ENCODE assay signal across 22 cellular contexts in the genomic region with DNA sequence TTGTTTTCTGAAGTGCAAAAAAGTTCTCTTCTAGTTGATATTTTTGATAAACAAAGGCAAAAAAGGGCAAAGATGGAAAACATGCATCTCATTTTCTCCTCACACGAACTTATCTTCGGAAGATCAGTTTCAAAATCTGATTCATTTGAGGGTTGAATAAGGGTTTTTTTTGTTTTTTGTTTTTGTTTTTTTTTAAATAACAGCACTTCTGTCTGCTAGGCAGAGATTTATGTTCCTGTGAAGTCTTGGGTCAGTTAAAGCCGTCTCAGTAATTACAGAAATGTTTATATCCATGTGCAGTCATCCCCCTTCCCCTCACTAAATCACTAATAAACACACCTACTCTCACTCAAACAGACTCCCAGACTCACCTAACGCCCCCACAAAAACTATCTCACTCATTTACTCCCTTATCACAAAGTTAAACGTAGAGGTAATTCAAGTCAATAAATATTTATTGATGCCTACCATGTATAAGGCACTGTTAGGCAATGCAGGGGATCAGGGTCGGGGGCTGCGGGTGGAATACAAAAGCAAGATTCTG.
A peak's percentile ranks its signal among the peaks of the same experiment; 100 is the strongest.
DNase-seq lines count a peak whose midpoint lies in the region; ATAC-seq and TF ChIP-seq lines count a peak whose summit lies in the region.
"Had no signal": no experiment of that assay in that cellular context is flagged by ENCODE, and none has a peak within 500 bp of the region (broad histone marks: within the 10 kb centered on the region; RNA-seq: fewer than 3 reads in every experiment).

No MANE protein-coding gene starts in this region.

- H3K9me3 Mint-ChIP-seq in activated naive CD4-positive, alpha-beta T cell treated with anti-CD3 and anti-CD28 coated beads, Interleukin-2, amount 50 U/mL, for 24 hours, result no peaks in the 10 kb centered on the region
- H3K9me3 Mint-ChIP-seq in central memory CD8-positive, alpha-beta T cell, result no peaks in the 10 kb centered on the region
- no peaks in the 10 kb centered on the region for H3K9me3 Mint-ChIP-seq in osteocyte (ENCODE audit: unreplicated experiment)
- H3K9me3 Mint-ChIP-seq: activated B cell treated with CpG ODN at 0.5 μM for 24 hours; CD14-positive monocyte; memory B cell; stimulated activated effector memory CD8-positive, alpha-beta T cell treated with anti-CD3 and anti-CD28 coated beads, Interleukin-12 subunit alpha, Interleukin-12 subunit beta, amount 100 ng/mL, for 72 hours had no signal

- BruUV-seq in PC-3 (replicated peaks; lab: Mats Ljungman, UMichigan), result no TSS peak

- peak overlapping the region; percentile 79 for H3K27ac Mint-ChIP-seq in activated naive CD4-positive, alpha-beta T cell treated with anti-CD3 and anti-CD28 coated beads, Interleukin-2, amount 50 U/mL, for 24 hours
- peak overlapping the region; percentile 58 for H3K27ac Mint-ChIP-seq in central memory CD8-positive, alpha-beta T cell (ENCODE audit: low read depth)
- H3K27ac Mint-ChIP-seq in osteocyte (ENCODE audit: unreplicated experiment), result peak overlapping the region; percentile 88
- H3K27ac Mint-ChIP-seq: activated B cell treated with CpG ODN at 0.5 μM for 24 hours; memory B cell; stimulated activated effector memory CD8-positive, alpha-beta T cell treated with anti-CD3 and anti-CD28 coated beads, Interleukin-12 subunit alpha, Interleukin-12 subunit beta, amount 100 ng/mL, for 72 hours had no signal

- H2AFZ ChIP-seq in PC-3 (ENCODE audit: low read length), result 0 out of 2 replicates have a peak overlapping the region, but pooled peaks have one; percentile 3

- POLR2A ChIA-PET in PC-3 (lab: Charles Lee; ENCODE audit: unreplicated experiment), result no interaction called here

- intact Hi-C loops in PC-3 (cut with micrococcal nuclease), result loop anchor here (5.0 kb wide), 1 partner anchor 155 kb away; no protein-coding TSS in a partner anchor

- DNase-seq in activated naive CD4-positive, alpha-beta T cell treated with anti-CD3 and anti-CD28 coated beads, Interleukin-2, amount 50 U/mL, for 16 hours, result no peak
- DNase-seq in PC-3 (no peak), osteocyte (ENCODE audit: extremely low spot score, unreplicated experiment) (no peak), H7 (no peak), upper lobe of left lung (no peak)
- no peak for DNase-seq in central memory CD8-positive, alpha-beta T cell (ENCODE audit: low spot score in 2 of 2)
- DNase-seq: activated B cell treated with CpG ODN at 0.5 μM for 24 hours; activated gamma-delta T cell; dorsolateral prefrontal cortex; gastrocnemius medialis; GF-D8; KBM-7; naive thymus-derived CD4-positive, alpha-beta T cell; NCI-H1694 treated with DMSO at 0.1 percent for 48 hours; NCI-H82; OCI-M1; SJCRH30 had no signal

- TF ChIP-seq CTCF in PC-3 (conservative IDR thresholded peaks at IDR 0.05; ENCODE audit: low read depth, low read length) (no peak), osteocyte (IDR thresholded peaks at IDR 0.05) (no peak), upper lobe of left lung (IDR thresholded peaks at IDR 0.05) (no peak)

- H3K27ac ChIP-seq in PC-3 (ENCODE audit: low read length) (peak overlapping the region; percentile 97), upper lobe of left lung (no peak overlapping the region)
- H3K27ac ChIP-seq: dorsolateral prefrontal cortex, gastrocnemius medialis had no signal

- H3K4me2 ChIP-seq in PC-3 (ENCODE audit: low read length), result peak overlapping the region; percentile 61

- no peaks in the 10 kb centered on the region for H3K9me2 ChIP-seq in PC-3 (replicated peaks; ENCODE audit: low read length)

- H3K4me1 ChIP-seq in PC-3 (ENCODE audit: insufficient read depth, low read length) (peaks cover 60% of the 10 kb centered on the region), upper lobe of left lung (peaks cover 0 to 6% (median 0%) of the 10 kb centered on the region in 4 donors)

- no peak overlapping the region for H3K4me3 Mint-ChIP-seq in activated naive CD4-positive, alpha-beta T cell treated with anti-CD3 and anti-CD28 coated beads, Interleukin-2, amount 50 U/mL, for 24 hours
- no peak overlapping the region for H3K4me3 Mint-ChIP-seq in central memory CD8-positive, alpha-beta T cell
- no peak overlapping the region for H3K4me3 Mint-ChIP-seq in osteocyte (ENCODE audit: unreplicated experiment)
- H3K4me3 Mint-ChIP-seq: activated B cell treated with CpG ODN at 0.5 μM for 24 hours; CD14-positive monocyte; memory B cell; stimulated activated effector memory CD8-positive, alpha-beta T cell treated with anti-CD3 and anti-CD28 coated beads, Interleukin-12 subunit alpha, Interleukin-12 subunit beta, amount 100 ng/mL, for 72 hours had no signal

- H3K27me3 ChIP-seq in PC-3 (ENCODE audit: low read length) (no peaks in the 10 kb centered on the region), H7 (ENCODE audit: control insufficient read depth, insufficient read depth, low read length) (no peaks in the 10 kb centered on the region), upper lobe of left lung (no peaks in the 10 kb centered on the region)
- H3K27me3 ChIP-seq: gastrocnemius medialis, SJCRH30 had no signal

- no peak for ATAC-seq in PC-3
- ATAC-seq in central memory CD8-positive, alpha-beta T cell (replicated peaks; ENCODE audit: extremely low read depth, poor library complexity, severe bottlenecking), result no peak
- no peak for ATAC-seq in HG02798 (IDR thresholded peaks at IDR 0.05; ENCODE audit: poor library complexity, unreplicated experiment)
- no peak for ATAC-seq in upper lobe of left lung (ENCODE audit: low FRiP score in 2 of 2)
- ATAC-seq: gastrocnemius medialis; naive thymus-derived CD4-positive, alpha-beta T cell; stimulated activated effector memory CD8-positive, alpha-beta T cell treated with anti-CD3 and anti-CD28 coated beads, Interleukin-12 subunit alpha, Interleukin-12 subunit beta, amount 100 ng/mL, for 72 hours had no signal

- no peak for TF ChIP-seq EP300 in upper lobe of left lung (IDR thresholded peaks at IDR 0.05)

- no peaks in the 10 kb centered on the region for H3K36me3 ChIP-seq in PC-3 (ENCODE audit: low read depth, low read length)
- no peaks in the 10 kb centered on the region for H3K36me3 ChIP-seq in H7 (replicated peaks; ENCODE audit: control insufficient read depth, insufficient read depth, low read length)
- no peaks in the 10 kb centered on the region for H3K36me3 ChIP-seq in upper lobe of left lung
- H3K36me3 ChIP-seq: gastrocnemius medialis, SJCRH30 had no signal

- H4K20me1 ChIP-seq in PC-3 (ENCODE audit: low read length), result no peaks in the 10 kb centered on the region

- CTCF ChIA-PET in PC-3 (lab: Charles Lee), result no interaction called here

- H3K4me1 Mint-ChIP-seq in activated naive CD4-positive, alpha-beta T cell treated with anti-CD3 and anti-CD28 coated beads, Interleukin-2, amount 50 U/mL, for 24 hours, result peaks cover 79% of the 10 kb centered on the region
- H3K4me1 Mint-ChIP-seq in central memory CD8-positive, alpha-beta T cell, result peaks cover 60% of the 10 kb centered on the region
- H3K4me1 Mint-ChIP-seq in osteocyte (ENCODE audit: unreplicated experiment), result peaks cover 30% of the 10 kb centered on the region

- H3K4me3 ChIP-seq in PC-3 (ENCODE audit: low read length) (no peak overlapping the region), H7 (ENCODE audit: insufficient read depth, low read depth, low read length) (no peak overlapping the region), upper lobe of left lung (no peak overlapping the region)
- H3K4me3 ChIP-seq: dorsolateral prefrontal cortex, gastrocnemius medialis, SJCRH30 had no signal

- H3K9me3 ChIP-seq in PC-3 (ENCODE audit: low read length) (no peaks in the 10 kb centered on the region), upper lobe of left lung (no peaks in the 10 kb centered on the region)
- H3K9me3 ChIP-seq: gastrocnemius medialis, SJCRH30 had no signal

- H3K27me3 Mint-ChIP-seq in activated naive CD4-positive, alpha-beta T cell treated with anti-CD3 and anti-CD28 coated beads, Interleukin-2, amount 50 U/mL, for 24 hours, result no peaks in the 10 kb centered on the region
- H3K27me3 Mint-ChIP-seq in central memory CD8-positive, alpha-beta T cell, result no peaks in the 10 kb centered on the region
- no peaks in the 10 kb centered on the region for H3K27me3 Mint-ChIP-seq in osteocyte (ENCODE audit: unreplicated experiment)
- H3K27me3 Mint-ChIP-seq: activated B cell treated with CpG ODN at 0.5 μM for 24 hours; naive thymus-derived CD4-positive, alpha-beta T cell had no signal

- no peak for TF ChIP-seq POLR2A in upper lobe of left lung (IDR thresholded peaks at IDR 0.05)

- WGBS in upper lobe of left lung, 2 donors, result 81 to 92% methylated on average over 7 of the region's 7 CpGs

- H3K9ac ChIP-seq in PC-3 (ENCODE audit: low read length), result peak overlapping the region; percentile 90

- peaks cover 2% of the 10 kb centered on the region for H3K36me3 Mint-ChIP-seq in activated naive CD4-positive, alpha-beta T cell treated with anti-CD3 and anti-CD28 coated beads, Interleukin-2, amount 50 U/mL, for 24 hours
- H3K36me3 Mint-ChIP-seq in central memory CD8-positive, alpha-beta T cell (ENCODE audit: insufficient read depth), result peaks cover 5% of the 10 kb centered on the region
- no peaks in the 10 kb centered on the region for H3K36me3 Mint-ChIP-seq in osteocyte (ENCODE audit: unreplicated experiment)
- H3K36me3 Mint-ChIP-seq: CD14-positive monocyte, memory B cell had no signal

- H3F3A ChIP-seq in PC-3 (ENCODE audit: low read length, unreplicated experiment), result no peaks in the 10 kb centered on the region

- H3K79me2 ChIP-seq in PC-3 (ENCODE audit: low read length), result no peaks in the 10 kb centered on the region
